1 cellular context compared by ENCODE assay signal in the genomic region with DNA sequence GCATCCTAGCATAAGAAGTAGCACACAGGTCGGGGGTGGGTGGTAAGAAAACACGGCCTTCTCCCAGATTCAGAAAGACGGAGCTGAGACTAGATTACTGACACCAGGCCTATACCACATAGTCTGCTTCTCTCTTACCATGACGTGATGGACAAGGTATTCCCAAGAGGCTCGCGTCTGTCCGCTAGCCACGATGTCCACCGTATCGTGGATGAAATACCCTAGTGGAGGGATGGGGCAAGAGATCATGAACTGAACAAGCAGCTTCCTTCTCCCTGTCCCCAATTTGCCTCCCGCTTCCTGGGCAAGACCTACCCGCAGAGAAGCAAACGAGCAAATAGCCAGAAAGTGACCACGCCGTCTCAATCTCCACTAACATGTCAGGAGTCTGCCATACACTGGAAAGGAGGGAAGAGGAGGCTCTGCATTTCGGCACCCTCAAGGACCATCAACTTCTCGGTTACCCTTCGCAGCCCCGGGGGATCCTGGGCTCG.
A peak's percentile ranks its signal among the peaks of the same experiment; 100 is the strongest.
TF ChIP-seq lines count a peak whose summit lies in the region.

No MANE protein-coding gene starts in this region.

TF ChIP-seq in K562, 482 proteins besides CTCF, POLR2A, EP300 and RAD21 (continued from another document and continues in another):
- TF ChIP-seq, protein P1, sequence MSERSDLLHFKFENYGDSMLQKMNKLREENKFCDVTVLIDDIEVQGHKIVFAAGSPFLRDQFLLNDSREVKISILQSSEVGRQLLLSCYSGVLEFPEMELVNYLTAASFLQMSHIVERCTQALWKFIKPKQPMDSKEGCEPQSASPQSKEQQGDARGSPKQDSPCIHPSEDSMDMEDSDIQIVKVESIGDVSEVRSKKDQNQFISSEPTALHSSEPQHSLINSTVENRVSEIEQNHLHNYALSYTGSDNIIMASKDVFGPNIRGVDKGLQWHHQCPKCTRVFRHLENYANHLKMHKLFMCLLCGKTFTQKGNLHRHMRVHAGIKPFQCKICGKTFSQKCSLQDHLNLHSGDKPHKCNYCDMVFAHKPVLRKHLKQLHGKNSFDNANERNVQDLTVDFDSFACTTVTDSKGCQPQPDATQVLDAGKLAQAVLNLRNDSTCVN (CRISPR knock-in tag; IDR thresholded peaks at IDR 0.05), result no peak; the same call in 1 of the 2 replicates
- no peak; the same call in 1 of the 2 replicates for TF ChIP-seq ZEB2 (IDR thresholded peaks at IDR 0.05)
- TF ChIP-seq, protein P2, sequence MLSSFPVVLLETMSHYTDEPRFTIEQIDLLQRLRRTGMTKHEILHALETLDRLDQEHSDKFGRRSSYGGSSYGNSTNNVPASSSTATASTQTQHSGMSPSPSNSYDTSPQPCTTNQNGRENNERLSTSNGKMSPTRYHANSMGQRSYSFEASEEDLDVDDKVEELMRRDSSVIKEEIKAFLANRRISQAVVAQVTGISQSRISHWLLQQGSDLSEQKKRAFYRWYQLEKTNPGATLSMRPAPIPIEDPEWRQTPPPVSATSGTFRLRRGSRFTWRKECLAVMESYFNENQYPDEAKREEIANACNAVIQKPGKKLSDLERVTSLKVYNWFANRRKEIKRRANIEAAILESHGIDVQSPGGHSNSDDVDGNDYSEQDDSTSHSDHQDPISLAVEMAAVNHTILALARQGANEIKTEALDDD (IDR thresholded peaks at IDR 0.05), result no peak; the same call in 1 of the 2 replicates
- TF ChIP-seq ZKSCAN3 (CRISPR knock-in tag; IDR thresholded peaks at IDR 0.05), result no peak
- no peak for TF ChIP-seq DMBX1 (CRISPR knock-in tag; IDR thresholded peaks at IDR 0.05; ENCODE audit: borderline replicate concordance)
- no peak for TF ChIP-seq ZNF586 (CRISPR knock-in tag; conservative IDR thresholded peaks at IDR 0.05)
- TF ChIP-seq LCOR (CRISPR knock-in tag; IDR thresholded peaks at IDR 0.05), result no peak
- 0 out of 4 replicates have a peak, but pooled peaks of 1 of the 2 experiments have one; percentile 79 for TF ChIP-seq ARNT (IDR thresholded peaks at IDR 0.05)
- no peak for TF ChIP-seq PRPF4 (IDR thresholded peaks at IDR 0.05; ENCODE audit: insufficient read depth, low read depth, low read length, poor library complexity, severe bottlenecking)
- TF ChIP-seq KAT8 (IDR thresholded peaks at IDR 0.05; ENCODE audit: low read depth), result no peak
- TF ChIP-seq GTF2A2 (tag; IDR thresholded peaks at IDR 0.05), result no peak
- TF ChIP-seq, protein P3, sequence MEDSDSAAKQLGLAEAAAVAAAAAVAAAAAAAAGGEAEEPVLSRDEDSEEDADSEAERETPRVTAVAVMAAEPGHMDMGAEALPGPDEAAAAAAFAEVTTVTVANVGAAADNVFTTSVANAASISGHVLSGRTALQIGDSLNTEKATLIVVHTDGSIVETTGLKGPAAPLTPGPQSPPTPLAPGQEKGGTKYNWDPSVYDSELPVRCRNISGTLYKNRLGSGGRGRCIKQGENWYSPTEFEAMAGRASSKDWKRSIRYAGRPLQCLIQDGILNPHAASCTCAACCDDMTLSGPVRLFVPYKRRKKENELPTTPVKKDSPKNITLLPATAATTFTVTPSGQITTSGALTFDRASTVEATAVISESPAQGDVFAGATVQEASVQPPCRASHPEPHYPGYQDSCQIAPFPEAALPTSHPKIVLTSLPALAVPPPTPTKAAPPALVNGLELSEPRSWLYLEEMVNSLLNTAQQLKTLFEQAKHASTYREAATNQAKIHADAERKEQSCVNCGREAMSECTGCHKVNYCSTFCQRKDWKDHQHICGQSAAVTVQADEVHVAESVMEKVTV (CRISPR knock-in tag; IDR thresholded peaks at IDR 0.05), result no peak
- no peak for TF ChIP-seq HNRNPUL1 (IDR thresholded peaks at IDR 0.05; ENCODE audit: low read length)
- no peak for TF ChIP-seq LEF1 (IDR thresholded peaks at IDR 0.05)
- TF ChIP-seq FOXK2 (conservative IDR thresholded peaks at IDR 0.05 in 1 of 2, IDR thresholded peaks at IDR 0.05 in 1 of 2; ENCODE audit: low read depth in 2 of 2), result no peak
- TF ChIP-seq ZNF707 (CRISPR knock-in tag; conservative IDR thresholded peaks at IDR 0.05), result no peak
- TF ChIP-seq PHB (CRISPR knock-in tag; IDR thresholded peaks at IDR 0.05), result no peak
- TF ChIP-seq ZNF431 (CRISPR knock-in tag; IDR thresholded peaks at IDR 0.05), result 0 out of 2 replicates have a peak, but pooled peaks have one; percentile 40
- TF ChIP-seq, protein P4, sequence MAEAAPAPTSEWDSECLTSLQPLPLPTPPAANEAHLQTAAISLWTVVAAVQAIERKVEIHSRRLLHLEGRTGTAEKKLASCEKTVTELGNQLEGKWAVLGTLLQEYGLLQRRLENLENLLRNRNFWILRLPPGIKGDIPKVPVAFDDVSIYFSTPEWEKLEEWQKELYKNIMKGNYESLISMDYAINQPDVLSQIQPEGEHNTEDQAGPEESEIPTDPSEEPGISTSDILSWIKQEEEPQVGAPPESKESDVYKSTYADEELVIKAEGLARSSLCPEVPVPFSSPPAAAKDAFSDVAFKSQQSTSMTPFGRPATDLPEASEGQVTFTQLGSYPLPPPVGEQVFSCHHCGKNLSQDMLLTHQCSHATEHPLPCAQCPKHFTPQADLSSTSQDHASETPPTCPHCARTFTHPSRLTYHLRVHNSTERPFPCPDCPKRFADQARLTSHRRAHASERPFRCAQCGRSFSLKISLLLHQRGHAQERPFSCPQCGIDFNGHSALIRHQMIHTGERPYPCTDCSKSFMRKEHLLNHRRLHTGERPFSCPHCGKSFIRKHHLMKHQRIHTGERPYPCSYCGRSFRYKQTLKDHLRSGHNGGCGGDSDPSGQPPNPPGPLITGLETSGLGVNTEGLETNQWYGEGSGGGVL (CRISPR knock-in tag; IDR thresholded peaks at IDR 0.05), result no peak
- no peak for TF ChIP-seq ELF1 (tag; IDR thresholded peaks at IDR 0.05)
- TF ChIP-seq SAFB2 (IDR thresholded peaks at IDR 0.05; ENCODE audit: borderline replicate concordance, low read depth, low read length, severe bottlenecking), result no peak
- TF ChIP-seq EHMT2 (IDR thresholded peaks at IDR 0.05), result no peak
- TF ChIP-seq CBX2 (IDR thresholded peaks at IDR 0.05; ENCODE audit: insufficient read depth, low read length, poor library complexity, severe bottlenecking), result no peak
- no peak for TF ChIP-seq SMC3 (conservative IDR thresholded peaks at IDR 0.05; ENCODE audit: insufficient read depth, low read depth, low read length)
- no peak for TF ChIP-seq ZC3H8 (IDR thresholded peaks at IDR 0.05)
- TF ChIP-seq ZNF232 (CRISPR knock-in tag; IDR thresholded peaks at IDR 0.05), result no peak
- TF ChIP-seq HDAC2 (IDR thresholded peaks at IDR 0.05), result no peak
- TF ChIP-seq, protein P5, sequence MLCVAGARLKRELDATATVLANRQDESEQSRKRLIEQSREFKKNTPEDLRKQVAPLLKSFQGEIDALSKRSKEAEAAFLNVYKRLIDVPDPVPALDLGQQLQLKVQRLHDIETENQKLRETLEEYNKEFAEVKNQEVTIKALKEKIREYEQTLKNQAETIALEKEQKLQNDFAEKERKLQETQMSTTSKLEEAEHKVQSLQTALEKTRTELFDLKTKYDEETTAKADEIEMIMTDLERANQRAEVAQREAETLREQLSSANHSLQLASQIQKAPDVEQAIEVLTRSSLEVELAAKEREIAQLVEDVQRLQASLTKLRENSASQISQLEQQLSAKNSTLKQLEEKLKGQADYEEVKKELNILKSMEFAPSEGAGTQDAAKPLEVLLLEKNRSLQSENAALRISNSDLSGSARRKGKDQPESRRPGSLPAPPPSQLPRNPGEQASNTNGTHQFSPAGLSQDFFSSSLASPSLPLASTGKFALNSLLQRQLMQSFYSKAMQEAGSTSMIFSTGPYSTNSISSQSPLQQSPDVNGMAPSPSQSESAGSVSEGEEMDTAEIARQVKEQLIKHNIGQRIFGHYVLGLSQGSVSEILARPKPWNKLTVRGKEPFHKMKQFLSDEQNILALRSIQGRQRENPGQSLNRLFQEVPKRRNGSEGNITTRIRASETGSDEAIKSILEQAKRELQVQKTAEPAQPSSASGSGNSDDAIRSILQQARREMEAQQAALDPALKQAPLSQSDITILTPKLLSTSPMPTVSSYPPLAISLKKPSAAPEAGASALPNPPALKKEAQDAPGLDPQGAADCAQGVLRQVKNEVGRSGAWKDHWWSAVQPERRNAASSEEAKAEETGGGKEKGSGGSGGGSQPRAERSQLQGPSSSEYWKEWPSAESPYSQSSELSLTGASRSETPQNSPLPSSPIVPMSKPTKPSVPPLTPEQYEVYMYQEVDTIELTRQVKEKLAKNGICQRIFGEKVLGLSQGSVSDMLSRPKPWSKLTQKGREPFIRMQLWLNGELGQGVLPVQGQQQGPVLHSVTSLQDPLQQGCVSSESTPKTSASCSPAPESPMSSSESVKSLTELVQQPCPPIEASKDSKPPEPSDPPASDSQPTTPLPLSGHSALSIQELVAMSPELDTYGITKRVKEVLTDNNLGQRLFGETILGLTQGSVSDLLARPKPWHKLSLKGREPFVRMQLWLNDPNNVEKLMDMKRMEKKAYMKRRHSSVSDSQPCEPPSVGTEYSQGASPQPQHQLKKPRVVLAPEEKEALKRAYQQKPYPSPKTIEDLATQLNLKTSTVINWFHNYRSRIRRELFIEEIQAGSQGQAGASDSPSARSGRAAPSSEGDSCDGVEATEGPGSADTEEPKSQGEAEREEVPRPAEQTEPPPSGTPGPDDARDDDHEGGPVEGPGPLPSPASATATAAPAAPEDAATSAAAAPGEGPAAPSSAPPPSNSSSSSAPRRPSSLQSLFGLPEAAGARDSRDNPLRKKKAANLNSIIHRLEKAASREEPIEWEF (CRISPR knock-in tag; IDR thresholded peaks at IDR 0.05), result no peak
- TF ChIP-seq RFX5 (IDR thresholded peaks at IDR 0.05; ENCODE audit: low read depth, low read length), result no peak
- TF ChIP-seq, protein P6, sequence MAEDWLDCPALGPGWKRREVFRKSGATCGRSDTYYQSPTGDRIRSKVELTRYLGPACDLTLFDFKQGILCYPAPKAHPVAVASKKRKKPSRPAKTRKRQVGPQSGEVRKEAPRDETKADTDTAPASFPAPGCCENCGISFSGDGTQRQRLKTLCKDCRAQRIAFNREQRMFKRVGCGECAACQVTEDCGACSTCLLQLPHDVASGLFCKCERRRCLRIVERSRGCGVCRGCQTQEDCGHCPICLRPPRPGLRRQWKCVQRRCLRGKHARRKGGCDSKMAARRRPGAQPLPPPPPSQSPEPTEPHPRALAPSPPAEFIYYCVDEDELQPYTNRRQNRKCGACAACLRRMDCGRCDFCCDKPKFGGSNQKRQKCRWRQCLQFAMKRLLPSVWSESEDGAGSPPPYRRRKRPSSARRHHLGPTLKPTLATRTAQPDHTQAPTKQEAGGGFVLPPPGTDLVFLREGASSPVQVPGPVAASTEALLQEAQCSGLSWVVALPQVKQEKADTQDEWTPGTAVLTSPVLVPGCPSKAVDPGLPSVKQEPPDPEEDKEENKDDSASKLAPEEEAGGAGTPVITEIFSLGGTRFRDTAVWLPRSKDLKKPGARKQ (CRISPR knock-in tag; IDR thresholded peaks at IDR 0.05), result no peak
- TF ChIP-seq, protein P7, sequence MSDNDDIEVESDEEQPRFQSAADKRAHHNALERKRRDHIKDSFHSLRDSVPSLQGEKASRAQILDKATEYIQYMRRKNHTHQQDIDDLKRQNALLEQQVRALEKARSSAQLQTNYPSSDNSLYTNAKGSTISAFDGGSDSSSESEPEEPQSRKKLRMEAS (CRISPR knock-in tag; IDR thresholded peaks at IDR 0.05), result no peak
- TF ChIP-seq SP1 (CRISPR knock-in tag; IDR thresholded peaks at IDR 0.05), result no peak; the same call in 1 of the 2 replicates
- TF ChIP-seq ZNF134 (CRISPR knock-in tag; conservative IDR thresholded peaks at IDR 0.05), result no peak
- TF ChIP-seq, protein P8, sequence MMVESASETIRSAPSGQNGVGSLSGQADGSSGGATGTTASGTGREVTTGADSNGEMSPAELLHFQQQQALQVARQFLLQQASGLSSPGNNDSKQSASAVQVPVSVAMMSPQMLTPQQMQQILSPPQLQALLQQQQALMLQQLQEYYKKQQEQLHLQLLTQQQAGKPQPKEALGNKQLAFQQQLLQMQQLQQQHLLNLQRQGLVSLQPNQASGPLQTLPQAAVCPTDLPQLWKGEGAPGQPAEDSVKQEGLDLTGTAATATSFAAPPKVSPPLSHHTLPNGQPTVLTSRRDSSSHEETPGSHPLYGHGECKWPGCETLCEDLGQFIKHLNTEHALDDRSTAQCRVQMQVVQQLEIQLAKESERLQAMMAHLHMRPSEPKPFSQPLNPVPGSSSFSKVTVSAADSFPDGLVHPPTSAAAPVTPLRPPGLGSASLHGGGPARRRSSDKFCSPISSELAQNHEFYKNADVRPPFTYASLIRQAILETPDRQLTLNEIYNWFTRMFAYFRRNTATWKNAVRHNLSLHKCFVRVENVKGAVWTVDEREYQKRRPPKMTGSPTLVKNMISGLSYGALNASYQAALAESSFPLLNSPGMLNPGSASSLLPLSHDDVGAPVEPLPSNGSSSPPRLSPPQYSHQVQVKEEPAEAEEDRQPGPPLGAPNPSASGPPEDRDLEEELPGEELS (CRISPR knock-in tag; IDR thresholded peaks at IDR 0.05; ENCODE audit: borderline replicate concordance), result peak; percentile 87; the same call in 1 of the 2 replicates
- TF ChIP-seq SP2 (IDR thresholded peaks at IDR 0.05; ENCODE audit: extremely low read depth, low read depth, low read length, poor library complexity, severe bottlenecking), result no peak
- no peak for TF ChIP-seq ZNF165 (CRISPR knock-in tag; IDR thresholded peaks at IDR 0.05; ENCODE audit: borderline replicate concordance)
- TF ChIP-seq, protein P9, sequence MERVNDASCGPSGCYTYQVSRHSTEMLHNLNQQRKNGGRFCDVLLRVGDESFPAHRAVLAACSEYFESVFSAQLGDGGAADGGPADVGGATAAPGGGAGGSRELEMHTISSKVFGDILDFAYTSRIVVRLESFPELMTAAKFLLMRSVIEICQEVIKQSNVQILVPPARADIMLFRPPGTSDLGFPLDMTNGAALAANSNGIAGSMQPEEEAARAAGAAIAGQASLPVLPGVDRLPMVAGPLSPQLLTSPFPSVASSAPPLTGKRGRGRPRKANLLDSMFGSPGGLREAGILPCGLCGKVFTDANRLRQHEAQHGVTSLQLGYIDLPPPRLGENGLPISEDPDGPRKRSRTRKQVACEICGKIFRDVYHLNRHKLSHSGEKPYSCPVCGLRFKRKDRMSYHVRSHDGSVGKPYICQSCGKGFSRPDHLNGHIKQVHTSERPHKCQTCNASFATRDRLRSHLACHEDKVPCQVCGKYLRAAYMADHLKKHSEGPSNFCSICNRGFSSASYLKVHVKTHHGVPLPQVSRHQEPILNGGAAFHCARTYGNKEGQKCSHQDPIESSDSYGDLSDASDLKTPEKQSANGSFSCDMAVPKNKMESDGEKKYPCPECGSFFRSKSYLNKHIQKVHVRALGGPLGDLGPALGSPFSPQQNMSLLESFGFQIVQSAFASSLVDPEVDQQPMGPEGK (CRISPR knock-in tag; IDR thresholded peaks at IDR 0.05; ENCODE audit: borderline replicate concordance), result peak; percentile 73
- no peak for TF ChIP-seq GABPB1 (CRISPR knock-in tag; IDR thresholded peaks at IDR 0.05)
- 0 out of 4 replicates have a peak, but pooled peaks of 1 of the 2 experiments have one; percentile 11 for TF ChIP-seq KDM4B (IDR thresholded peaks at IDR 0.05; ENCODE audit: borderline replicate concordance in 2 of 2, low read depth in 1 of 2)
- TF ChIP-seq FOXA1 (IDR thresholded peaks at IDR 0.05; ENCODE audit: borderline replicate concordance), result no peak
- no peak for TF ChIP-seq FOXJ3 (CRISPR knock-in tag; IDR thresholded peaks at IDR 0.05)
- TF ChIP-seq SNRNP70 (optimal IDR thresholded peaks at IDR 0.05; ENCODE audit: low read depth, low read length), result no peak
- TF ChIP-seq, protein P10, sequence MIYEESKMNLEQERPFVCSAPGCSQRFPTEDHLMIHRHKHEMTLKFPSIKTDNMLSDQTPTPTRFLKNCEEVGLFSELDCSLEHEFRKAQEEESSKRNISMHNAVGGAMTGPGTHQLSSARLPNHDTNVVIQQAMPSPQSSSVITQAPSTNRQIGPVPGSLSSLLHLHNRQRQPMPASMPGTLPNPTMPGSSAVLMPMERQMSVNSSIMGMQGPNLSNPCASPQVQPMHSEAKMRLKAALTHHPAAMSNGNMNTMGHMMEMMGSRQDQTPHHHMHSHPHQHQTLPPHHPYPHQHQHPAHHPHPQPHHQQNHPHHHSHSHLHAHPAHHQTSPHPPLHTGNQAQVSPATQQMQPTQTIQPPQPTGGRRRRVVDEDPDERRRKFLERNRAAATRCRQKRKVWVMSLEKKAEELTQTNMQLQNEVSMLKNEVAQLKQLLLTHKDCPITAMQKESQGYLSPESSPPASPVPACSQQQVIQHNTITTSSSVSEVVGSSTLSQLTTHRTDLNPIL (CRISPR knock-in tag; IDR thresholded peaks at IDR 0.05), result no peak
